Comparison of ENCODE assay signal across 21 cellular contexts in the genomic region with DNA sequence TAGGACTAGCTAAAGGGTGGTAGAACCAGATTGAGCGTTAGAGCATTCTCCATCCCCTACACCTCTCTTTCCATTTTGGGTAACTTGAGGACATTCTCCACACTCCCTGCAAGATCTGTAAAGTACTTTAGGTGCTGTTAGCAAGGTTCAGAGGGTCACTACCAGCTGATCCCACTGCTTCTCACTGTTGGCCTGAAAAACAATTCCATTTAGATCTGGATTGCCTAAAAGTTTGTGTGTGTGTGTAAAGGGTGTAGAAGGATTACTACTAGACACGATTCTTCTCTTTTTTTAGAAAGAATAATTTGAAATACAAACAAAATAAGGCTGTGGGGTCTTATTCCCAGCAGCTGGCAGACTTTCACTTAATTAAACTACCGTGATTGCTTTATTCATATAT.
"Had no signal": no experiment of that assay in that cellular context is flagged by ENCODE, and none has a peak within 500 bp of the region (broad histone marks: within the 10 kb centered on the region; RNA-seq: fewer than 3 reads in every experiment).

No MANE protein-coding gene starts in this region.

- H3K27ac Mint-ChIP-seq: activated B cell treated with CpG ODN at 0.5 μM for 24 hours; activated naive CD8-positive, alpha-beta T cell treated with anti-CD3 and anti-CD28 coated beads for 36 hours; activated T-helper 2 cell treated with anti-CD3 and anti-CD28 coated beads, Interferon-gamma antibody, Interleukin-2, Interleukin-4, amounts not matched to agents 10 μg/mL and 5 μg/mL and 100 μg/mL, durations not matched to agents 14 hours and 24 hours and 36 hours; memory B cell; nephron progenitor cell had no signal

- H3K4me1 Mint-ChIP-seq: activated B cell treated with CpG ODN at 0.5 μM for 24 hours; activated naive CD8-positive, alpha-beta T cell treated with anti-CD3 and anti-CD28 coated beads for 36 hours; memory B cell; nephron progenitor cell had no signal

- H3K27ac ChIP-seq: cardiac muscle cell had no signal

- H3K27me3 Mint-ChIP-seq: activated naive CD8-positive, alpha-beta T cell treated with anti-CD3 and anti-CD28 coated beads for 36 hours; memory B cell had no signal

- H3K4me3 Mint-ChIP-seq: activated B cell treated with CpG ODN at 0.5 μM for 24 hours; activated naive CD8-positive, alpha-beta T cell treated with anti-CD3 and anti-CD28 coated beads for 36 hours; activated T-cell treated with anti-CD3 and anti-CD28 coated beads, Interleukin-2, amount 50 U/mL, for 4 hours; memory B cell; nephron progenitor cell had no signal

- H3K36me3 Mint-ChIP-seq: activated naive CD8-positive, alpha-beta T cell treated with anti-CD3 and anti-CD28 coated beads for 36 hours; memory B cell had no signal

- DNase-seq: activated B cell treated with CpG ODN at 0.5 μM for 24 hours; activated CD4-positive, alpha-beta T cell treated with anti-CD3 and anti-CD28 coated beads for 4 hours; activated CD4-positive, alpha-beta T cell treated with anti-CD3 and anti-CD28 coated beads, Interleukin-2, amount 50 U/mL, for 48 hours; activated CD8-positive, alpha-beta memory T cell treated with anti-CD3 and anti-CD28 coated beads, Interleukin-2, amount 50 U/mL, for 48 hours; activated naive CD4-positive, alpha-beta T cell treated with Interleukin-2 at 50 U/mL for 16 hours; activated naive CD8-positive, alpha-beta T cell treated with anti-CD3 and anti-CD28 coated beads for 36 hours; activated T-cell treated with anti-CD3 and anti-CD28 coated beads, Interleukin-2, amount 50 U/mL, for 4 hours; amygdala; effector memory CD4-positive, alpha-beta T cell; heart left ventricle; islet precursor cell; left cardiac atrium; nephron progenitor cell; sigmoid colon; stimulated activated CD4-positive, alpha-beta T cell treated with anti-CD3 and anti-CD28 coated beads, Interleukin-4, amount 100 ng/mL, for 24 hours; stimulated activated naive CD4-positive, alpha-beta T cell treated with Interleukin-2 at 50 U/mL for 16 hours; T1000 had no signal

- H3K9me3 Mint-ChIP-seq: activated B cell treated with CpG ODN at 0.5 μM for 24 hours had no signal

- H3K4me3 ChIP-seq: cardiac muscle cell, heart left ventricle, sigmoid colon had no signal

- H3K36me3 ChIP-seq: cardiac muscle cell, heart left ventricle, sigmoid colon had no signal

- H3K9me3 ChIP-seq: sigmoid colon had no signal

- H3K27me3 ChIP-seq: cardiac muscle cell, heart left ventricle, sigmoid colon had no signal

- ATAC-seq: activated T-cell treated with anti-CD3 and anti-CD28 coated beads, Interleukin-2, amount 50 U/mL, for 4 hours; esophagus mucosa had no signal
